In the genomic region with DNA sequence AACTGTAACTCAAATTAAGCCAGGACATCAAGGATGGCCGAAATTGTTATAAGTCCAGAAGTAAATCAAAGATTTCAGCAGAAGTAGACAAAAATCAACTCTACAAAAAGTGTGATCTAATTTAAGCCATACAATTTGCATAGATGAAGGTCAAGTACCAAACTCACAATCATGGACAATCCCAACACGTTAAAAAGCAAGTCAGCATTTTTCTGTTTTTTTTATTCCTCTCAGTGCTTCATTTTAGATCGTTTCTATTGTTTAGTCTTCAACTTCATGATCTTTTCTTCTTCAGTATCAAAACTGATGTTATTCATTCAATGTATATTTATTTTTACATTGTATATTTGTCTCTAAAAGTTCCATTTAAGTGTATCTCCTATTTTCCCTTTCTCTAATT, we compare ENCODE assay signal across 30 cellular contexts.
"Had no signal": no experiment of that assay in that cellular context is flagged by ENCODE, and none has a peak within 500 bp of the region (broad histone marks: within the 10 kb centered on the region; RNA-seq: fewer than 3 reads in every experiment).

No MANE protein-coding gene starts in this region.

- H3K9me3 ChIP-seq: ascending aorta had no signal

- H3K27ac ChIP-seq: ascending aorta, cardiac muscle cell had no signal

- H3K4me3 ChIP-seq: ascending aorta, cardiac muscle cell had no signal

- DNase-seq: activated CD4-positive, alpha-beta memory T cell treated with anti-CD3 and anti-CD28 coated beads, Interleukin-2, amount 10 ng/mL, durations not matched to agents 7 days and 5 days; activated CD4-positive, alpha-beta T cell treated with anti-CD3 and anti-CD28 coated beads for 1 hour; activated CD4-positive, alpha-beta T cell treated with anti-CD3 and anti-CD28 coated beads for 36 hours; activated CD4-positive, alpha-beta T cell treated with anti-CD3 and anti-CD28 coated beads for 48 hours; activated CD4-positive, alpha-beta T cell treated with anti-CD3 and anti-CD28 coated beads, Interleukin-2, amount 10 ng/mL, durations not matched to agents 7 days and 5 days; activated CD4-positive, alpha-beta T cell treated with anti-CD3 and anti-CD28 coated beads, Interleukin-2, amount 50 U/mL, for 48 hours; activated CD4-positive, CD25-positive, alpha-beta regulatory T cell; activated CD8-positive, alpha-beta memory T cell treated with anti-CD3 and anti-CD28 coated beads for 24 hours; activated CD8-positive, alpha-beta memory T cell treated with anti-CD3 and anti-CD28 coated beads, Interleukin-2, amount 10 ng/mL, durations not matched to agents 7 days and 5 days; activated CD8-positive, alpha-beta memory T cell treated with anti-CD3 and anti-CD28 coated beads, Interleukin-2, amount 50 U/mL, for 48 hours; activated CD8-positive, alpha-beta T cell treated with anti-CD3 and anti-CD28 coated beads, Interleukin-2, amount 10 ng/mL, durations not matched to agents 7 days and 5 days; activated effector memory CD4-positive, alpha-beta T cell treated with Interleukin-2 at 50 U/mL for 16 hours; activated gamma-delta T cell; activated naive CD4-positive, alpha-beta T cell treated with anti-CD3 and anti-CD28 coated beads, Interleukin-2, amount 10 ng/mL, durations not matched to agents 7 days and 5 days; activated naive CD4-positive, alpha-beta T cell treated with Interleukin-2 at 50 U/mL for 16 hours; activated naive CD8-positive, alpha-beta T cell treated with anti-CD3 and anti-CD28 coated beads, Interleukin-2, amount 10 ng/mL, durations not matched to agents 7 days and 5 days; activated naive CD8-positive, alpha-beta T cell treated with anti-CD3 and anti-CD28 coated beads, Interleukin-2, amount 50 U/mL, for 24 hours; activated T-cell treated with anti-CD3 and anti-CD28 coated beads, Interleukin-2, amount 50 U/mL, for 24 hours; activated T-cell treated with anti-CD3 and anti-CD28 coated beads, Interleukin-2, amount 50 U/mL, for 48 hours; amygdala; anterior cingulate cortex; caudate nucleus; cerebellar nuclear complex; T-helper 2 cell; T-helper 9 cell; WERI-Rb-1 had no signal

- FAIRE-seq: bronchial epithelial cell had no signal

- ATAC-seq: activated CD4-positive, alpha-beta T cell treated with anti-CD3 and anti-CD28 coated beads for 36 hours; activated CD4-positive, CD25-positive, alpha-beta regulatory T cell treated with anti-CD3 and anti-CD28 coated beads, Interleukin-2, amount 50 U/mL, for 24 hours; activated CD8-positive, alpha-beta memory T cell treated with anti-CD3 and anti-CD28 coated beads, Interleukin-2, amount 10 ng/mL, durations not matched to agents 7 days and 5 days; activated CD8-positive, alpha-beta T cell treated with anti-CD3 and anti-CD28 coated beads, Interleukin-2, amount 10 ng/mL, durations not matched to agents 7 days and 5 days; activated naive CD8-positive, alpha-beta T cell treated with anti-CD3 and anti-CD28 coated beads, Interleukin-2, amount 50 U/mL, for 24 hours had no signal

- H3K36me3 ChIP-seq: ascending aorta, cardiac muscle cell, WERI-Rb-1 had no signal

- H3K27me3 ChIP-seq: ascending aorta, cardiac muscle cell had no signal

- H3K4me1 ChIP-seq: ascending aorta had no signal
